Comparison of ENCODE assay signal across 16 cellular contexts in the genomic region with DNA sequence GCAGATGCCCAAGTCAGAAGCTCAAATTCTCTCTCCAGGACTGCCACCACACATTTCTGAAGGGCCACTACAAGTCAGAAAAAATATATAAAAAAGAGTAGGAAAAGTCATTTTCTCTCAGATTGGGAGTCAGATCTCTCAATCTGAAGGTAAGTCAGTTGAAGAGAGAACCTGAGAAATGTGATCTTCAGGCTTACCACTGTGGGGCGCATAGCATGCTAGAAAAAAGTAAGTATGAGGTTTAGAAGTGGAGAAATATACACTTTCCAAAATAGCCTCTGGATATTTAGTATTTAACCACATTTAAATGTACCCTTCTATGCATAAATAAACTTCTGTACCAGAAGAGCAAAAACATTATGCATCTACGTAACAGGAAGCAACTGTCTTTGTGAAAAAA.
A peak's percentile ranks its signal among the peaks of the same experiment; 100 is the strongest.
DNase-seq lines count a peak whose midpoint lies in the region; ATAC-seq, FAIRE-seq and TF ChIP-seq lines count a peak whose summit lies in the region.
"Had no signal": no experiment of that assay in that cellular context is flagged by ENCODE, and none has a peak within 500 bp of the region (broad histone marks: within the 10 kb centered on the region; RNA-seq: fewer than 3 reads in every experiment).

No MANE protein-coding gene starts in this region.

- H3K27ac ChIP-seq in gastroesophageal sphincter, result no peak overlapping the region
- H3K27ac ChIP-seq: brain microvascular endothelial cell, lower lobe of right lung, Peyer's patch had no signal

- H3K27me3 Mint-ChIP-seq in WTC11 (ENCODE audit: low read depth) (no peaks in the 10 kb centered on the region), nephron progenitor cell (ENCODE audit: low read depth, poor library complexity) (no peaks in the 10 kb centered on the region)
- no peaks in the 10 kb centered on the region for H3K27me3 Mint-ChIP-seq in activated CD8-positive, alpha-beta T cell treated with anti-CD3 and anti-CD28 coated beads, Interleukin-2, amount 10 ng/mL, durations not matched to agents 7 days and 5 days (ENCODE audit: low read depth)
- H3K27me3 Mint-ChIP-seq: stimulated activated memory B cell treated with anti-CD40 and anti-IgM and Interleukin-4, amounts not matched to agents 10 μg/mL and 1 μg/mL and 100 μg/mL, for 72 hours had no signal

- TF ChIP-seq EP300 in gastroesophageal sphincter (IDR thresholded peaks at IDR 0.05), result no peak

- ATAC-seq in WTC11 (peak; percentile 65), gastroesophageal sphincter (no peak)
- ATAC-seq in activated CD8-positive, alpha-beta T cell treated with anti-CD3 and anti-CD28 coated beads, Interleukin-2, amount 10 ng/mL, durations not matched to agents 7 days and 5 days, result no peak
- ATAC-seq: activated CD4-positive, CD25-positive, alpha-beta regulatory T cell treated with anti-CD3 and anti-CD28 coated beads, Interleukin-2, amount 50 U/mL, for 24 hours; lower lobe of right lung; stimulated activated memory B cell treated with anti-CD40 and anti-IgM and Interleukin-4, amounts not matched to agents 10 μg/mL and 1 μg/mL and 100 μg/mL, for 72 hours had no signal

- DNase-seq in H54 (ENCODE audit: insufficient read length, low spot score), result no peak
- peak; percentile 4 for DNase-seq in NB4 (ENCODE audit: low read depth)
- no peak for DNase-seq in WTC11 (ENCODE audit: low spot score)
- DNase-seq in nephron progenitor cell, result no peak
- DNase-seq in stimulated activated naive CD4-positive, alpha-beta T cell (lab: John Stamatoyannopoulos, UW), result no peak
- DNase-seq in activated CD8-positive, alpha-beta T cell treated with anti-CD3 and anti-CD28 coated beads, Interleukin-2, amount 10 ng/mL, durations not matched to agents 7 days and 5 days, result no peak
- DNase-seq: activated gamma-delta T cell treated with Interleukin-2 at 50 U/mL for 16 hours, brain microvascular endothelial cell, lower lobe of right lung, NCI-H1105, NCI-H345, Peyer's patch had no signal

- H3K36me3 ChIP-seq in gastroesophageal sphincter, result no peaks in the 10 kb centered on the region
- H3K36me3 ChIP-seq: brain microvascular endothelial cell, lower lobe of right lung, Peyer's patch had no signal

- peak; percentile 11 for FAIRE-seq in H54 (lab: Jason Lieb, UNC)
- FAIRE-seq: urothelium cell line had no signal

- CTCF ChIA-PET in WTC11 (lab: Charles Lee), result no interaction called here
- CTCF ChIA-PET in activated CD8-positive, alpha-beta T cell treated with anti-CD3 and anti-CD28 coated beads, Interleukin-2, amount 10 ng/mL, durations not matched to agents 7 days and 5 days (lab: Charles Lee), result no interaction called here

- H3K4me1 ChIP-seq in gastroesophageal sphincter, result no peaks in the 10 kb centered on the region
- H3K4me1 ChIP-seq: lower lobe of right lung, Peyer's patch had no signal

- TF ChIP-seq POLR2A in H54 (IDR thresholded peaks at IDR 0.05; ENCODE audit: low read depth, low read length) (no peak), NB4 (IDR thresholded peaks at IDR 0.05; ENCODE audit: extremely low read depth, insufficient read length) (no peak), gastroesophageal sphincter (IDR thresholded peaks at IDR 0.05) (no peak)

- H3K4me1 Mint-ChIP-seq in WTC11, result peaks cover 45% of the 10 kb centered on the region
- H3K4me1 Mint-ChIP-seq in nephron progenitor cell, result peaks cover 5% of the 10 kb centered on the region
- no peaks in the 10 kb centered on the region for H3K4me1 Mint-ChIP-seq in activated CD8-positive, alpha-beta T cell treated with anti-CD3 and anti-CD28 coated beads, Interleukin-2, amount 10 ng/mL, durations not matched to agents 7 days and 5 days (ENCODE audit: low read depth)
- H3K4me1 Mint-ChIP-seq: stimulated activated memory B cell treated with anti-CD40 and anti-IgM and Interleukin-4, amounts not matched to agents 10 μg/mL and 1 μg/mL and 100 μg/mL, for 72 hours had no signal

- H3K9me3 Mint-ChIP-seq in WTC11 (no peaks in the 10 kb centered on the region), nephron progenitor cell (no peaks in the 10 kb centered on the region)
- H3K9me3 Mint-ChIP-seq in activated CD8-positive, alpha-beta T cell treated with anti-CD3 and anti-CD28 coated beads, Interleukin-2, amount 10 ng/mL, durations not matched to agents 7 days and 5 days (ENCODE audit: insufficient read depth), result peaks cover 11% of the 10 kb centered on the region

- H3K4me3 ChIP-seq in NB4 (ENCODE audit: low read depth, low read length), result no peak overlapping the region
- no peak overlapping the region for H3K4me3 ChIP-seq in gastroesophageal sphincter
- H3K4me3 ChIP-seq: lower lobe of right lung, Peyer's patch had no signal

- POLR2A ChIA-PET in WTC11 (lab: Charles Lee), result no interaction called here
- POLR2A ChIA-PET in activated CD8-positive, alpha-beta T cell treated with anti-CD3 and anti-CD28 coated beads, Interleukin-2, amount 10 ng/mL, durations not matched to agents 7 days and 5 days (lab: Charles Lee), result no interaction called here

- H3K36me3 Mint-ChIP-seq in WTC11 (peaks cover 3% of the 10 kb centered on the region; the same call in 1 of the 2 replicates), nephron progenitor cell (ENCODE audit: low read depth) (no peaks in the 10 kb centered on the region)
- no peaks in the 10 kb centered on the region for H3K36me3 Mint-ChIP-seq in activated CD8-positive, alpha-beta T cell treated with anti-CD3 and anti-CD28 coated beads, Interleukin-2, amount 10 ng/mL, durations not matched to agents 7 days and 5 days (ENCODE audit: low read depth)
- H3K36me3 Mint-ChIP-seq: stimulated activated memory B cell treated with anti-CD40 and anti-IgM and Interleukin-4, amounts not matched to agents 10 μg/mL and 1 μg/mL and 100 μg/mL, for 72 hours had no signal

- TF ChIP-seq CTCF in NB4 (IDR thresholded peaks at IDR 0.05; ENCODE audit: low read depth, low read length) (peak; percentile 31), WTC11 (IDR thresholded peaks at IDR 0.05) (no peak), nephron progenitor cell (IDR thresholded peaks at IDR 0.05) (peak; percentile 10), gastroesophageal sphincter (IDR thresholded peaks at IDR 0.05) (no peak)

- H3K4me3 Mint-ChIP-seq in WTC11, result no peak overlapping the region
- no peak overlapping the region for H3K4me3 Mint-ChIP-seq in nephron progenitor cell
- H3K4me3 Mint-ChIP-seq in activated CD8-positive, alpha-beta T cell treated with anti-CD3 and anti-CD28 coated beads, Interleukin-2, amount 10 ng/mL, durations not matched to agents 7 days and 5 days, result no peak overlapping the region
- H3K4me3 Mint-ChIP-seq: stimulated activated memory B cell treated with anti-CD40 and anti-IgM and Interleukin-4, amounts not matched to agents 10 μg/mL and 1 μg/mL and 100 μg/mL, for 72 hours had no signal

- no peak overlapping the region for H3K27ac Mint-ChIP-seq in WTC11
- H3K27ac Mint-ChIP-seq in nephron progenitor cell, result no peak overlapping the region
- H3K27ac Mint-ChIP-seq in activated CD8-positive, alpha-beta T cell treated with anti-CD3 and anti-CD28 coated beads, Interleukin-2, amount 10 ng/mL, durations not matched to agents 7 days and 5 days, result no peak overlapping the region
- H3K27ac Mint-ChIP-seq: stimulated activated memory B cell treated with anti-CD40 and anti-IgM and Interleukin-4, amounts not matched to agents 10 μg/mL and 1 μg/mL and 100 μg/mL, for 72 hours had no signal

- WGBS in gastroesophageal sphincter (ENCODE audit: low coverage in 1 of 2), 2 donors, result 72 to 74% methylated on average over 2 of the region's 2 CpGs

- H3K9me3 ChIP-seq in gastroesophageal sphincter, result no peaks in the 10 kb centered on the region
- H3K9me3 ChIP-seq: lower lobe of right lung had no signal

- H3K27me3 ChIP-seq in gastroesophageal sphincter, result no peaks in the 10 kb centered on the region
- H3K27me3 ChIP-seq: brain microvascular endothelial cell, Peyer's patch had no signal

TF ChIP-seq in WTC11, 78 proteins besides CTCF, POLR2A, EP300 and RAD21 (continues in another document):
- TF ChIP-seq FOXP4 (CRISPR knock-in tag; IDR thresholded peaks at IDR 0.05) (no peak), NR1H2 (CRISPR knock-in tag; IDR thresholded peaks at IDR 0.05) (no peak), PRRX2 (CRISPR knock-in tag; IDR thresholded peaks at IDR 0.05) (no peak), ZNF671 (CRISPR knock-in tag; IDR thresholded peaks at IDR 0.05) (no peak), RORB (CRISPR knock-in tag; IDR thresholded peaks at IDR 0.05) (no peak), ZNF138 (CRISPR knock-in tag; conservative IDR thresholded peaks at IDR 0.05) (no peak), GTF2I (CRISPR knock-in tag; conservative IDR thresholded peaks at IDR 0.05) (no peak), TEAD1 (CRISPR knock-in tag; IDR thresholded peaks at IDR 0.05) (no peak), NFATC4 (CRISPR knock-in tag; IDR thresholded peaks at IDR 0.05) (no peak), SMAD3 (CRISPR knock-in tag; IDR thresholded peaks at IDR 0.05; ENCODE audit: borderline replicate concordance) (no peak), JUN (CRISPR knock-in tag; IDR thresholded peaks at IDR 0.05) (no peak)
- TF ChIP-seq, protein P1, sequence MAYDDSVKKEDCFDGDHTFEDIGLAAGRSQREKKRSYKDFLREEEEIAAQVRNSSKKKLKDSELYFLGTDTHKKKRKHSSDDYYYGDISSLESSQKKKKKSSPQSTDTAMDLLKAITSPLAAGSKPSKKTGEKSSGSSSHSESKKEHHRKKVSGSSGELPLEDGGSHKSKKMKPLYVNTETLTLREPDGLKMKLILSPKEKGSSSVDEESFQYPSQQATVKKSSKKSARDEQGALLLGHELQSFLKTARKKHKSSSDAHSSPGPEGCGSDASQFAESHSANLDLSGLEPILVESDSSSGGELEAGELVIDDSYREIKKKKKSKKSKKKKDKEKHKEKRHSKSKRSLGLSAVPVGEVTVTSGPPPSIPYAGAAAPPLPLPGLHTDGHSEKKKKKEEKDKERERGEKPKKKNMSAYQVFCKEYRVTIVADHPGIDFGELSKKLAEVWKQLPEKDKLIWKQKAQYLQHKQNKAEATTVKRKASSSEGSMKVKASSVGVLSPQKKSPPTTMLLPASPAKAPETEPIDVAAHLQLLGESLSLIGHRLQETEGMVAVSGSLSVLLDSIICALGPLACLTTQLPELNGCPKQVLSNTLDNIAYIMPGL (CRISPR knock-in tag; IDR thresholded peaks at IDR 0.05), result no peak

Comparison
In these comparisons a context has a peak if more than half of its experiments do, and no peak if none do; other contexts are left out.
1. CTCF ChIP-seq: peak in NB4 (single experiment) and nephron progenitor cell (single experiment); none in WTC11 (single experiment) and gastroesophageal sphincter (0 of 4).